Comparison of ENCODE assay signal across 17 cellular contexts in the genomic region with DNA sequence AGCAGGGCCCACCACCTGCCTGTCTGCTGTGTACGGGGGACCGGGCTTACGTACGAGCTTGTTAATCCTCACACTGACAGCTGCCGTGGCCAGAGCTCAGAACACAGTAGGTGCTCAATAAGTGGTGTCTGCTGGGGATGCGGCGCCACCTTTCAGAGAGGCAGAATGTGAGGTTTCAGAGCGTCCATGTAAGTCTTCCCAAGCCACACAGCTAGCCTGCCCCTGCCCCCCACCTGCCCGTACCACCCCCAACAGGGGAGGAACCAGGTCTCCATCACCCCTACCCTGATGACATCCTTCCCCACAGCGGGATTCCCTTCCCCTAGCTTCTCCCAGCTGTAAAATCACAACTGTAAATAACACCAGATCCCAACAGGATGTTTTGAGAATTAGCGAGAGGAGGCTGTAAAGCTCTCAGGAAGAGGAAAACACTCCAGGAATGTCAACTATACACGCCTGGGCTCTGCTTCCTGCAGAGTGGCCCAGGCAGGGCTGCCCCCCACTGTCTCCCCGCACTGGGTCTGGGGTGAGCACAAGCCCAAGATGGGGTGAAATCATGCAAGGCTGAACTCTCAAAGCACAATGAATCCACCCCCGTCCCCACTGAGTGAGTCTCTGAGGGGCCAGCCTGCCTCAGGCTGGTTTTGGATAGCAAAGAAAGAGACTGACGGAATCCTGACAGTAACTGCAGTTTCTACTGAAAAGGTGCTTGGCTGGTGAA.
DNase-seq lines count a peak whose midpoint lies in the region; ATAC-seq and TF ChIP-seq lines count a peak whose summit lies in the region.
"Had no signal": no experiment of that assay in that cellular context is flagged by ENCODE, and none has a peak within 500 bp of the region (broad histone marks: within the 10 kb centered on the region; RNA-seq: fewer than 3 reads in every experiment).

No MANE protein-coding gene starts in this region.

- H3K4me2 ChIP-seq in hepatocyte (peak overlapping the region; percentile 24), osteoblast (ENCODE audit: insufficient read depth, low read length) (no peak overlapping the region)

- DNase-seq in ELF-1 (ENCODE audit: low read depth, low spot score) (peak; percentile 79), NCI-H524 treated with DMSO at 0.1 percent for 48 hours (lab: John Stamatoyannopoulos, UW) (peak; percentile 50), hepatocyte (ENCODE audit: low spot score) (no peak), osteoblast (ENCODE audit: insufficient read length, low spot score, missing footprints) (peak; percentile 79), RPMI8226 (no peak), SKM-1 treated with dmso at 0.1 percent for 144 hours (lab: John Stamatoyannopoulos, UW; ENCODE audit: unreplicated experiment) (no peak)
- no peak for DNase-seq in NK-92 treated with Interleukin-12 subunit alpha and Interleukin-12 subunit beta, amount 100 ng/mL, for 24 hours (lab: John Stamatoyannopoulos, UW)
- DNase-seq: activated CD8-positive, alpha-beta memory T cell treated with anti-CD3 and anti-CD28 coated beads, Interleukin-2, amount 50 U/mL, for 48 hours; Caco-2; KBM-7; left cardiac atrium; NCI-H1105 treated with DMSO at 0.1 percent for 48 hours; stimulated activated naive B cell treated with anti-CD40 and anti-IgM and Interleukin-4, amounts not matched to agents 10 μg/mL and 1 μg/mL and 100 μg/mL, for 72 hours had no signal

- no peaks in the 10 kb centered on the region for H4K20me1 ChIP-seq in hepatocyte (ENCODE audit: insufficient read depth, poor library complexity, severe bottlenecking)
- H4K20me1 ChIP-seq in osteoblast (ENCODE audit: insufficient read depth, low read length), result no peaks in the 10 kb centered on the region

- no peak for ATAC-seq in GM18867 (IDR thresholded peaks at IDR 0.05; ENCODE audit: unreplicated experiment)
- ATAC-seq: activated CD4-positive, CD25-positive, alpha-beta regulatory T cell treated with anti-CD3 and anti-CD28 coated beads, Interleukin-2, amount 50 U/mL, for 24 hours; gastroesophageal sphincter; stimulated activated naive B cell treated with anti-CD40 and anti-IgM and Interleukin-4, amounts not matched to agents 10 μg/mL and 1 μg/mL and 100 μg/mL, for 72 hours had no signal

- H3K79me2 ChIP-seq in hepatocyte (no peaks in the 10 kb centered on the region), osteoblast (ENCODE audit: insufficient read depth, low read length) (no peaks in the 10 kb centered on the region)

- no peaks in the 10 kb centered on the region for H3K9me2 ChIP-seq in hepatocyte (replicated peaks; ENCODE audit: insufficient read depth)

- no peak for TF ChIP-seq CTCF in hepatocyte (IDR thresholded peaks at IDR 0.05; ENCODE audit: poor library complexity)
- TF ChIP-seq CTCF in osteoblast (IDR thresholded peaks at IDR 0.05; ENCODE audit: extremely low read depth, low read depth, low read length), result no peak

- H3K4me1 ChIP-seq in hepatocyte (ENCODE audit: insufficient read depth), result peaks cover 13% of the 10 kb centered on the region
- H3K4me1 ChIP-seq in osteoblast (ENCODE audit: insufficient read depth, low read length), result no peaks in the 10 kb centered on the region
- H3K4me1 ChIP-seq: Caco-2 had no signal

- H3K9me3 ChIP-seq in hepatocyte (ENCODE audit: low read depth), result no peaks in the 10 kb centered on the region
- H3K9me3 ChIP-seq in osteoblast (ENCODE audit: low read depth, low read length), result no peaks in the 10 kb centered on the region
- H3K9me3 ChIP-seq: Caco-2, gastroesophageal sphincter had no signal

- H3K27me3 ChIP-seq in hepatocyte, result no peaks in the 10 kb centered on the region
- H3K27me3 ChIP-seq in osteoblast (ENCODE audit: insufficient read depth, low read length), result no peaks in the 10 kb centered on the region
- H3K27me3 ChIP-seq: cardiac muscle cell, gastroesophageal sphincter had no signal

- H3K27ac ChIP-seq in hepatocyte (peak overlapping the region; percentile 28), osteoblast (ENCODE audit: low read depth, low read length) (no peak overlapping the region)
- H3K27ac ChIP-seq: cardiac muscle cell had no signal

- no peaks in the 10 kb centered on the region for H3K36me3 ChIP-seq in hepatocyte (replicated peaks; ENCODE audit: insufficient read depth, low read depth)
- no peaks in the 10 kb centered on the region for H3K36me3 ChIP-seq in osteoblast (ENCODE audit: insufficient read depth, low read length)
- H3K36me3 ChIP-seq: cardiac muscle cell, gastroesophageal sphincter had no signal

- H3K4me3 ChIP-seq in hepatocyte (no peak overlapping the region), osteoblast (ENCODE audit: insufficient read depth, low read length) (no peak overlapping the region)
- H3K4me3 ChIP-seq: cardiac muscle cell, gastroesophageal sphincter had no signal

- H2AFZ ChIP-seq in hepatocyte (no peak overlapping the region), osteoblast (ENCODE audit: low read length) (peak overlapping the region; percentile 0)

- WGBS in hepatocyte (ENCODE audit: low lambda C conversion rate, missing lambda C conversion rate), result 27% methylated on average over 14 of the region's 15 CpGs

Comparison
In these comparisons a context has a peak if more than half of its experiments do, and no peak if none do; other contexts are left out.
1. DNase-seq: peak in ELF-1 (single experiment), NCI-H524 treated with DMSO at 0.1 percent for 48 hours (single experiment) and osteoblast (single experiment); none in hepatocyte (single experiment), RPMI8226 (single experiment), NK-92 treated with Interleukin-12 subunit alpha and Interleukin-12 subunit beta, amount 100 ng/mL, for 24 hours (single experiment) and SKM-1 treated with dmso at 0.1 percent for 144 hours (single experiment).